In genomic region chr12:104288635-104289258, GRCh38 we compare ENCODE assay signal across 8 cellular contexts. TPM values are rescaled to one million over a fixed set of nuclear protein-coding genes. Genes with fewer than 3 reads are reported as not detected.
DNase-seq lines count a peak whose midpoint lies in the region; FAIRE-seq and TF ChIP-seq lines count a peak whose summit lies in the region.

No MANE protein-coding gene starts in this region.

- no peaks in the 10 kb centered on the region for H3K9me3 Mint-ChIP-seq in activated naive CD4-positive, alpha-beta T cell treated with anti-CD3 and anti-CD28 coated beads, Interleukin-2, amount 10 ng/mL, durations not matched to agents 7 days and 5 days

- H3K4me3 Mint-ChIP-seq in activated naive CD4-positive, alpha-beta T cell treated with anti-CD3 and anti-CD28 coated beads, Interleukin-2, amount 10 ng/mL, durations not matched to agents 7 days and 5 days = peak overlapping the region; percentile 90

- H3K27ac Mint-ChIP-seq in activated naive CD4-positive, alpha-beta T cell treated with anti-CD3 and anti-CD28 coated beads, Interleukin-2, amount 10 ng/mL, durations not matched to agents 7 days and 5 days = peak overlapping the region; percentile 98

- no peak for DNase-seq in HFF-Myc (ENCODE audit: extremely low read depth, low read depth)
- DNase-seq in NAMALWA (ENCODE audit: low spot score) = peak; percentile 96
- DNase-seq in SK-MEL-5 (ENCODE audit: low read depth, low spot score) = peak; percentile 94
- peak; percentile 90 for DNase-seq in activated naive CD4-positive, alpha-beta T cell treated with anti-CD3 and anti-CD28 coated beads, Interleukin-2, amount 10 ng/mL, durations not matched to agents 7 days and 5 days
- peak; percentile 88 for DNase-seq in globus pallidus (ENCODE audit: low spot score)
- DNase-seq in occipital lobe (lab: John Stamatoyannopoulos, UW) = peak; percentile 88
- DNase-seq in testis = peak; percentile 89

- TF ChIP-seq CTCF in HFF-Myc (IDR thresholded peaks at IDR 0.05; ENCODE audit: low read depth, low read length, missing control alignments) (no peak), testis (IDR thresholded peaks at IDR 0.05) (no peak)

- in situ Hi-C loops in SK-MEL-5 (cut with HindIII; ENCODE audit: low pct_unique_long_range_greater_than_20kb, low sequenced_read_pairs) = no loop called here

- peak overlapping the region; percentile 84 to 91 for H3K27ac ChIP-seq in testis

- H3K27me3 ChIP-seq in testis = no peaks in the 10 kb centered on the region

- H3K4me3 ChIP-seq in HFF-Myc (replicated peaks; ENCODE audit: low read depth, low read length) = peak overlapping the region; percentile 68
- H3K4me3 ChIP-seq in testis = peak overlapping the region; percentile 76 to 79

- H3K27me3 Mint-ChIP-seq in activated naive CD4-positive, alpha-beta T cell treated with anti-CD3 and anti-CD28 coated beads, Interleukin-2, amount 10 ng/mL, durations not matched to agents 7 days and 5 days = no peaks in the 10 kb centered on the region

- peak; percentile 82 for FAIRE-seq in G401.6 (lab: Jason Lieb, UNC)

- TF ChIP-seq POLR2A in testis (IDR thresholded peaks at IDR 0.05) = peak; percentile 21

- intact Hi-C loops in testis (cut with DNase I; ENCODE audit: low total_unique reads) = no loop called here

- CTCF ChIA-PET in activated naive CD4-positive, alpha-beta T cell treated with anti-CD3 and anti-CD28 coated beads, Interleukin-2, amount 10 ng/mL, durations not matched to agents 7 days and 5 days (lab: Charles Lee) = interaction anchor here (0.6 to 2.2 kb wide), 9 partner anchors 11 to 89 kb away, joined by 3 to 10 read pairs (median 3); partner anchors contain the start of genes EID3 and TXNRD1

- H3K4me1 ChIP-seq in testis = peaks cover 21% of the 10 kb centered on the region

- peaks cover 24% of the 10 kb centered on the region for H3K36me3 Mint-ChIP-seq in activated naive CD4-positive, alpha-beta T cell treated with anti-CD3 and anti-CD28 coated beads, Interleukin-2, amount 10 ng/mL, durations not matched to agents 7 days and 5 days

- WGBS in testis, 2 donors = 1% methylated on average over 31 to 41 of the region's 41 CpGs

- H3K9me3 ChIP-seq in testis = no peaks in the 10 kb centered on the region

- H3K4me1 Mint-ChIP-seq in activated naive CD4-positive, alpha-beta T cell treated with anti-CD3 and anti-CD28 coated beads, Interleukin-2, amount 10 ng/mL, durations not matched to agents 7 days and 5 days = peaks cover 44% of the 10 kb centered on the region

- H3K36me3 ChIP-seq in testis (ENCODE audit: low read depth, missing control alignments) = no peaks in the 10 kb centered on the region

RNA-seq across cellular contexts. Expression of gene EID3, which starts 14.8 kb away (rescaled TPM):
- total RNA-seq in SK-MEL-5 (2014; rRNA removed; shearing (Covaris generic)) = 2.1 and 3.0 TPM in 2 replicates
- polyA plus RNA-seq in SK-MEL-5 (2015; cell fraction: cytosol; rRNA removed) = 0.06 TPM in 1 of 2 replicates, not detected in the other
- 4.0 and 4.2 TPM in 2 replicates for polyA plus RNA-seq in SK-MEL-5 (2015; cell fraction: nucleus; rRNA removed)
- 5.5 TPM for total RNA-seq in occipital lobe
- 10 to 100 TPM; 59.3 to 63.0 TPM for total RNA-seq in testis
- 139 TPM for polyA plus RNA-seq in testis (ENCODE audit: insufficient read depth, low read depth, low replicate concordance)
